19 cellular contexts compared by ENCODE assay signal in the genomic region with DNA sequence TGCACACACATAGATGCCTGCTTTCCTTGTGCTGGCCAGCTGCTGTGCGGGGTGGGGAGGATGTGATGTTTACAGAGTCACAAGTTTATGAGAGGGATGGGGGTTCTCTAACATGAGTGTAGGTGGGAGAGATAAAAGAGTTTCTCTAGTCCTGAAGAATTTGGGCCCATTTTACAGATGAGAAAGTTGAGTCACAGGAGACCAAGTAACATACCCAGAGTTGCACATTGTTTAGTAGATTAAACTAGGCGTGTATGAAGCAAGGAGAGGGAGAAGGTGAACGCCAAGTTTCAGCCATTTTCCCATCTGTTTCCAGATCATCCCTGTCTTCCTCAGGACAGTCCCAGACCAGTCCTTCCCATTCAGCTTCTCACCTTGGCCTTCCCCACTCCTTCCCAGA.
DNase-seq lines count a peak whose midpoint lies in the region; ATAC-seq, FAIRE-seq and TF ChIP-seq lines count a peak whose summit lies in the region.
"Had no signal": no experiment of that assay in that cellular context is flagged by ENCODE, and none has a peak within 500 bp of the region (broad histone marks: within the 10 kb centered on the region; RNA-seq: fewer than 3 reads in every experiment).

No MANE protein-coding gene starts in this region.

- H3K4me1 ChIP-seq in HepG2 (ENCODE audit: insufficient read depth, low read length) (no peaks in the 10 kb centered on the region), right lobe of liver (no peaks in the 10 kb centered on the region), H1 (replicated peaks in 1 of 4; ENCODE audit: control insufficient read depth in 3 of 4, insufficient read depth in 4 of 4, low read length in 3 of 4) (peaks cover 0 to 2% (median 0%) of the 10 kb centered on the region in 4 experiments; a peak in 1 of 7 replicates)

- H3K4me3 ChIP-seq in HepG2 (replicated peaks in 1 of 3; ENCODE audit: insufficient read depth in 1 of 3, low read depth in 2 of 3, low read length in 3 of 3), result no peak overlapping the region
- no peak overlapping the region for H3K4me3 ChIP-seq in right lobe of liver
- H3K4me3 ChIP-seq in H1 (ENCODE audit: extremely low read depth in 1 of 4, insufficient read depth in 2 of 4, low read depth in 3 of 4, low read length in 4 of 4), result no peak overlapping the region
- H3K4me3 ChIP-seq: BLaER1, GM23338 had no signal

- no peak overlapping the region for H2BK15ac ChIP-seq in H1 (ENCODE audit: low read length)

- no peak overlapping the region for H3K56ac ChIP-seq in H1 (replicated peaks; ENCODE audit: insufficient read length, low read depth, low read length)

- H3K9ac ChIP-seq in HepG2 (ENCODE audit: insufficient read depth, low read depth, low read length) (no peak overlapping the region), H1 (replicated peaks in 1 of 4; ENCODE audit: extremely low read depth in 1 of 4, low read depth in 3 of 4, low read length in 3 of 4) (no peak overlapping the region)
- H3K9ac ChIP-seq: BLaER1 had no signal

- TF ChIP-seq EP300 in HepG2 (IDR thresholded peaks at IDR 0.05; ENCODE audit: low read depth in 2 of 2, low read length in 2 of 2) (no peak), HepG2 (CRISPR knock-in tag; IDR thresholded peaks at IDR 0.05; ENCODE audit: borderline replicate concordance) (no peak), H1 (IDR thresholded peaks at IDR 0.05; ENCODE audit: borderline replicate concordance in 1 of 2, low read depth in 2 of 2, low read length in 2 of 2) (no peak)

- H3K79me2 ChIP-seq in HepG2 (ENCODE audit: insufficient read depth, low read length) (no peaks in the 10 kb centered on the region), H1 (ENCODE audit: control insufficient read depth in 1 of 2, insufficient read depth in 2 of 2, low read length in 2 of 2) (no peaks in the 10 kb centered on the region)

- no peak overlapping the region for H3K4me2 ChIP-seq in HepG2 (ENCODE audit: low read depth, low read length)
- H3K4me2 ChIP-seq in H1 (ENCODE audit: insufficient read depth in 1 of 2, low read depth in 2 of 2, low read length in 2 of 2), result no peak overlapping the region
- H3K4me2 ChIP-seq: BLaER1, GM23338 had no signal

- no peak overlapping the region for H3K27ac ChIP-seq in HepG2 (ENCODE audit: extremely low read length, insufficient read depth, low read length)
- H3K27ac ChIP-seq in right lobe of liver, result no peak overlapping the region
- no peak overlapping the region for H3K27ac ChIP-seq in H1 (ENCODE audit: low read depth, low read length)
- H3K27ac ChIP-seq: BLaER1, HL-60 had no signal

- no peak for TF ChIP-seq RAD21 in HepG2 (CRISPR knock-in tag; IDR thresholded peaks at IDR 0.05)
- TF ChIP-seq RAD21 in H1 (IDR thresholded peaks at IDR 0.05 in 1 of 2, conservative IDR thresholded peaks at IDR 0.05 in 1 of 2; ENCODE audit: low read depth in 2 of 2, low read length in 2 of 2), result no peak

- ATAC-seq in HepG2 (no peak), right lobe of liver (no peak)
- ATAC-seq: GM23338 had no signal

- no peaks in the 10 kb centered on the region for H4K20me1 ChIP-seq in HepG2 (ENCODE audit: insufficient read depth, low read length)
- H4K20me1 ChIP-seq in H1 (replicated peaks in 1 of 2; ENCODE audit: control insufficient read depth in 1 of 2, insufficient read depth in 2 of 2, low read length in 2 of 2), result peaks cover 0 to 2% of the 10 kb centered on the region in 2 experiments
- H4K20me1 ChIP-seq: BLaER1 had no signal

- H3K27me3 Mint-ChIP-seq in mesothelial cell of epicardium (ENCODE audit: low read depth) (no peaks in the 10 kb centered on the region), progenitor cell of endocrine pancreas (no peaks in the 10 kb centered on the region), glutamatergic neuron (ENCODE audit: unreplicated experiment) (peaks cover 10% of the 10 kb centered on the region)

- H3K23me2 ChIP-seq in H1 (ENCODE audit: low read depth, low read length), result no peaks in the 10 kb centered on the region

- WGBS in HepG2 (ENCODE audit: low lambda C conversion rate), result 1% methylated on average over 3 of the region's 3 CpGs
- WGBS in right lobe of liver (ENCODE audit: insufficient coverage, low coverage, low lambda C conversion rate, missing lambda C conversion rate), result 96% methylated on average over 3 of the region's 3 CpGs
- WGBS in H1 (ENCODE audit: extremely low coverage in 1 of 2, insufficient coverage in 1 of 2, insufficient read length in 1 of 2, insufficient replicate concordance in 2 of 2, low coverage in 1 of 2, low lambda C conversion rate in 2 of 2, missing lambda C conversion rate in 1 of 2), 2 experiments, result 81% methylated on average over 3 of the region's 3 CpGs; no CpG with 5 or more reads in 1 of the 2 experiments

- FAIRE-seq in HepG2 (lab: Jason Lieb, UNC) (no peak), H1 (lab: Jason Lieb, UNC) (no peak)

- H3K27me3 ChIP-seq in HepG2 (ENCODE audit: control insufficient read depth in 1 of 2, insufficient read depth in 2 of 2, low read length in 2 of 2) (peaks cover 0 to 9% of the 10 kb centered on the region in 2 experiments; a peak in 1 of 5 replicates), right lobe of liver (no peaks in the 10 kb centered on the region), H1 (replicated peaks in 1 of 4; ENCODE audit: control insufficient read depth in 3 of 4, extremely low read depth in 1 of 4, insufficient read depth in 3 of 4, low read length in 3 of 4) (no peaks in the 10 kb centered on the region)
- H3K27me3 ChIP-seq: BLaER1 had no signal

- no peaks in the 10 kb centered on the region for H3K9me3 ChIP-seq in HepG2 (ENCODE audit: low read length)
- H3K9me3 ChIP-seq in right lobe of liver, result no peaks in the 10 kb centered on the region
- no peaks in the 10 kb centered on the region for H3K9me3 ChIP-seq in H1 (ENCODE audit: insufficient read depth in 2 of 2, low read depth in 1 of 2, low read length in 1 of 2)
- H3K9me3 ChIP-seq: BLaER1 had no signal

- H3K4ac ChIP-seq in H1 (replicated peaks; ENCODE audit: insufficient read length, low read depth, low read length), result no peak overlapping the region

- peak overlapping the region; percentile 66 for H3K27ac Mint-ChIP-seq in mesothelial cell of epicardium
- peak overlapping the region; percentile 33 for H3K27ac Mint-ChIP-seq in progenitor cell of endocrine pancreas
- no peak overlapping the region for H3K27ac Mint-ChIP-seq in glutamatergic neuron (ENCODE audit: unreplicated experiment)
- H3K27ac Mint-ChIP-seq: CD4-positive, alpha-beta memory T cell; GM23338; IgD-negative memory B cell had no signal

- no peak overlapping the region for H2AFZ ChIP-seq in HepG2 (ENCODE audit: low read length)
- no peak overlapping the region for H2AFZ ChIP-seq in H1 (ENCODE audit: low read length)
- H2AFZ ChIP-seq: GM23338 had no signal

- CTCF ChIA-PET in HepG2 (lab: Yijun Ruan, JAX; ENCODE audit: low intra/inter-chr PET ratio, low total read pairs) (no interaction called here), H1 (lab: Charles Lee; ENCODE audit: partially characterized antibody) (interaction anchor here (0.6 to 1.8 kb wide), 6 partner anchors 11 to 580 kb away, joined by 3 to 4 read pairs (median 4); no protein-coding TSS in a partner anchor)

- DNase-seq in HepG2 (ENCODE audit: low spot score), result no peak
- no peak for DNase-seq in right lobe of liver
- no peak for DNase-seq in H1 (ENCODE audit: low read depth in 1 of 2, low spot score in 2 of 2)
- DNase-seq in mesothelial cell of epicardium (ENCODE audit: low spot score in 2 of 2, unreplicated experiment in 2 of 2), result no peak
- no peak for DNase-seq in progenitor cell of endocrine pancreas (ENCODE audit: low spot score, unreplicated experiment)
- no peak for DNase-seq in NCI-H524 treated with DMSO at 0.1 percent for 48 hours (lab: John Stamatoyannopoulos, UW)
- no peak for DNase-seq in glutamatergic neuron
- DNase-seq in DMS153 treated with DMSO at 0.1 percent for 48 hours (lab: John Stamatoyannopoulos, UW; ENCODE audit: unreplicated experiment), result no peak
- DNase-seq: 8988T; CD4-positive, alpha-beta memory T cell; DMS153; DMS79 treated with DMSO at 0.1 percent for 48 hours; GF-D8; H9 had no signal

- H4K91ac ChIP-seq in H1 (replicated peaks; ENCODE audit: insufficient read length, low read length), result no peak overlapping the region

- no peak overlapping the region for H3K4me3 Mint-ChIP-seq in mesothelial cell of epicardium
- no peak overlapping the region for H3K4me3 Mint-ChIP-seq in progenitor cell of endocrine pancreas (ENCODE audit: low read depth)
- no peak overlapping the region for H3K4me3 Mint-ChIP-seq in glutamatergic neuron (ENCODE audit: unreplicated experiment)
- H3K4me3 Mint-ChIP-seq: CD14-positive monocyte; CD4-positive, alpha-beta memory T cell; GM23338; H9; IgD-negative memory B cell had no signal

- H2BK20ac ChIP-seq in H1 (ENCODE audit: low read length), result no peak overlapping the region

- H3K36me3 ChIP-seq in HepG2 (replicated peaks in 1 of 2; ENCODE audit: control insufficient read depth in 1 of 2, insufficient read depth in 2 of 2, low read length in 2 of 2), result no peaks in the 10 kb centered on the region
- no peaks in the 10 kb centered on the region for H3K36me3 ChIP-seq in right lobe of liver
- no peaks in the 10 kb centered on the region for H3K36me3 ChIP-seq in H1 (ENCODE audit: control insufficient read depth in 2 of 4, insufficient read depth in 4 of 4, low read length in 3 of 4)
- H3K36me3 ChIP-seq: BLaER1 had no signal

- H3K79me1 ChIP-seq in H1 (ENCODE audit: low read depth, low read length), result no peaks in the 10 kb centered on the region

- BruUV-seq in HepG2 (replicated peaks; lab: Mats Ljungman, UMichigan), result no TSS peak

- H3K14ac ChIP-seq in H1 (ENCODE audit: insufficient read length), result no peak overlapping the region

- no peak overlapping the region for H4K8ac ChIP-seq in H1 (ENCODE audit: extremely low read depth, insufficient read depth, low read length)

- no peak overlapping the region for H3K23ac ChIP-seq in H1 (ENCODE audit: insufficient read length)

- peaks cover 44% of the 10 kb centered on the region for H3K4me1 Mint-ChIP-seq in mesothelial cell of epicardium
- peaks cover 29% of the 10 kb centered on the region for H3K4me1 Mint-ChIP-seq in progenitor cell of endocrine pancreas (ENCODE audit: low read depth)
- H3K4me1 Mint-ChIP-seq in glutamatergic neuron (ENCODE audit: low read depth, unreplicated experiment), result peaks cover 9% of the 10 kb centered on the region
- H3K4me1 Mint-ChIP-seq: CD4-positive, alpha-beta memory T cell; IgD-negative memory B cell had no signal

- no peak overlapping the region for H4K5ac ChIP-seq in H1 (ENCODE audit: insufficient read length, low read depth, low read length)

- H3K36me3 Mint-ChIP-seq in mesothelial cell of epicardium (peaks cover 5% of the 10 kb centered on the region), progenitor cell of endocrine pancreas (ENCODE audit: insufficient read depth) (peaks cover 2% of the 10 kb centered on the region), glutamatergic neuron (ENCODE audit: unreplicated experiment) (no peaks in the 10 kb centered on the region)
- H3K36me3 Mint-ChIP-seq: CD14-positive monocyte; CD4-positive, alpha-beta memory T cell; IgD-negative memory B cell had no signal

- no peak overlapping the region for H2AK5ac ChIP-seq in H1 (ENCODE audit: low read depth, low read length)

- POLR2A ChIA-PET in HepG2 (lab: Yijun Ruan, JAX) (no interaction called here), H1 (lab: Charles Lee; ENCODE audit: partially characterized antibody) (interaction anchor here (1.0 kb wide), 1 partner anchor 12 kb away, joined by 3 read pairs; no protein-coding TSS in a partner anchor)

- H2BK5ac ChIP-seq in H1 (ENCODE audit: low read depth, low read length), result no peak overlapping the region

- TF ChIP-seq CTCF in HepG2 (CRISPR knock-in tag; IDR thresholded peaks at IDR 0.05), result no peak
- no peak for TF ChIP-seq CTCF in right lobe of liver (IDR thresholded peaks at IDR 0.05)
- TF ChIP-seq CTCF in H1 (IDR thresholded peaks at IDR 0.05; ENCODE audit: control extremely low read depth in 1 of 3, insufficient read depth in 1 of 3, low read depth in 1 of 3, low read length in 3 of 3), result no peak
- TF ChIP-seq CTCF in mesothelial cell of epicardium (IDR thresholded peaks at IDR 0.05; ENCODE audit: unreplicated experiment), result no peak
- no peak for TF ChIP-seq CTCF in progenitor cell of endocrine pancreas (IDR thresholded peaks at IDR 0.05; ENCODE audit: unreplicated experiment)
- TF ChIP-seq CTCF in glutamatergic neuron (IDR thresholded peaks at IDR 0.05; ENCODE audit: partially characterized antibody, unreplicated experiment), result no peak

- no peaks in the 10 kb centered on the region for H3K9me3 Mint-ChIP-seq in mesothelial cell of epicardium
- H3K9me3 Mint-ChIP-seq in progenitor cell of endocrine pancreas (ENCODE audit: low read depth), result no peaks in the 10 kb centered on the region
- peaks cover 2% of the 10 kb centered on the region for H3K9me3 Mint-ChIP-seq in glutamatergic neuron (ENCODE audit: unreplicated experiment)
- H3K9me3 Mint-ChIP-seq: CD14-positive monocyte; CD4-positive, alpha-beta memory T cell; GM23338; H9; IgD-negative memory B cell had no signal

- H2BK120ac ChIP-seq in H1 (replicated peaks; ENCODE audit: low read depth, low read length), result no peak overlapping the region

- H2BK12ac ChIP-seq in H1 (ENCODE audit: low read depth, low read length), result no peak overlapping the region

- no peak overlapping the region for H3K18ac ChIP-seq in H1 (ENCODE audit: extremely low read depth, low read length)

- TF ChIP-seq POLR2A in HepG2 (IDR thresholded peaks at IDR 0.05; ENCODE audit: insufficient read depth in 1 of 2, low read depth in 2 of 2, low read length in 2 of 2) (no peak), right lobe of liver (IDR thresholded peaks at IDR 0.05) (no peak), H1 (IDR thresholded peaks at IDR 0.05; ENCODE audit: control extremely low read depth in 1 of 2, low read depth in 2 of 2, low read length in 2 of 2) (no peak)

- intact Hi-C loops in HepG2 (cut with micrococcal nuclease; ENCODE audit: unreplicated experiment) (no loop called here), right lobe of liver (cut with DNase I) (no loop called here)

- in situ Hi-C loops in HepG2 (cut with HindIII; ENCODE audit: extremely low pct_ligation_motif_present, low pct_unique_long_range_greater_than_20kb), result no loop called here

Comparison
In these comparisons a context has a peak if more than half of its experiments do, and no peak if none do; other contexts are left out.
1. Of the 41 proteins assayed by ChIP-seq in both HepG2 and H1: peak only in HepG2: none; only in H1: KDM1A; in both: none; in neither: 40.